Comparison of ENCODE assay signal across 8 cellular contexts in the genomic region with DNA sequence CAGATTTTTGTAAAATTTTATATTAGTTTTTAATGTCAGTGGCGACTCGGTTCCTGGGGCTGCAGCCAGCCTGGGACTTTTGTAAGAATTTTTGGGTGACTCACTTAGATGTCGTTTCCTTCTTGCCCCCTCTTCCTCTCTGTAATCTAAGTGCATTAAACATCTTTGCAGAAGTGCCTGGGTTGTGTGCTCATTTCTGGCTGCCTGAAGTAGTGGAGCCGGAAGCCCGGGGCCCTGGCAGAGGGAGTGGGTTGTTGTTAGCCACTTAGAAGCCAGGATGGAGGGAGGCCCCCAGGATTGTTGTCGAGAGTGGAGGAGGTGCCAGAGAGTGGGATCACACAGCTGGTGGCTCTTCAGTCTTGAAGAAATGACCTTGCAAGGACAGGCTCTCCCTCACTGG. TPM values are rescaled to one million over a fixed set of nuclear protein-coding genes. Genes with fewer than 3 reads are reported as not detected.
DNase-seq lines count a peak whose midpoint lies in the region; ATAC-seq lines count a peak whose summit lies in the region.

No MANE protein-coding gene starts in this region.

- peaks cover 4% of the 10 kb centered on the region for H3K36me3 Mint-ChIP-seq in activated T-helper 1 cell treated with anti-CD3 and anti-CD28 coated beads, Interleukin-12 subunit alpha, Interleukin-12 subunit beta, Interleukin-2, Interleukin-4 antibody, amounts not matched to agents 30 ng/mL and 10 ng/mL and 1 ng/mL, durations not matched to agents 14 hours and 24 hours and 36 hours (ENCODE audit: low read depth)
- H3K36me3 Mint-ChIP-seq in stimulated activated effector memory CD8-positive, alpha-beta T cell treated with anti-CD3 and anti-CD28 coated beads, Interleukin-12 subunit alpha, Interleukin-12 subunit beta, amount 100 ng/mL, for 72 hours = no peaks in the 10 kb centered on the region

- H3K9me3 Mint-ChIP-seq in activated T-helper 1 cell treated with anti-CD3 and anti-CD28 coated beads, Interleukin-12 subunit alpha, Interleukin-12 subunit beta, Interleukin-2, Interleukin-4 antibody, amounts not matched to agents 30 ng/mL and 10 ng/mL and 1 ng/mL, durations not matched to agents 14 hours and 24 hours and 36 hours = no peaks in the 10 kb centered on the region
- H3K9me3 Mint-ChIP-seq in stimulated activated effector memory CD8-positive, alpha-beta T cell treated with anti-CD3 and anti-CD28 coated beads, Interleukin-12 subunit alpha, Interleukin-12 subunit beta, amount 100 ng/mL, for 72 hours = no peaks in the 10 kb centered on the region

- no peak overlapping the region for H3K4me3 ChIP-seq in MG63

- H3K27me3 Mint-ChIP-seq in activated T-helper 1 cell treated with anti-CD3 and anti-CD28 coated beads, Interleukin-12 subunit alpha, Interleukin-12 subunit beta, Interleukin-2, Interleukin-4 antibody, amounts not matched to agents 30 ng/mL and 10 ng/mL and 1 ng/mL, durations not matched to agents 14 hours and 24 hours and 36 hours (ENCODE audit: insufficient read depth) = no peaks in the 10 kb centered on the region

- intact Hi-C loops in activated T-helper 1 cell treated with anti-CD3 and anti-CD28 coated beads, Interleukin-12 subunit alpha, Interleukin-12 subunit beta, Interleukin-2, Interleukin-4 antibody, amounts not matched to agents 30 ng/mL and 10 ng/mL and 1 ng/mL, durations not matched to agents 14 hours and 24 hours and 36 hours (cut with micrococcal nuclease) = no loop called here
- intact Hi-C loops in left cardiac atrium (cut with DNase I) = no loop called here

- no peaks in the 10 kb centered on the region for H3K9me3 ChIP-seq in MG63

- ATAC-seq in left cardiac atrium = peak; percentile 12 to 42
- peak; percentile 80 for ATAC-seq in stimulated activated effector memory CD8-positive, alpha-beta T cell treated with anti-CD3 and anti-CD28 coated beads, Interleukin-12 subunit alpha, Interleukin-12 subunit beta, amount 100 ng/mL, for 72 hours
- no peak for ATAC-seq in HG03280 (IDR thresholded peaks at IDR 0.05; ENCODE audit: unreplicated experiment)
- no peak for ATAC-seq in HG02885 (IDR thresholded peaks at IDR 0.05; ENCODE audit: poor library complexity, unreplicated experiment)

- peaks cover 44% of the 10 kb centered on the region for H3K4me1 Mint-ChIP-seq in activated T-helper 1 cell treated with anti-CD3 and anti-CD28 coated beads, Interleukin-12 subunit alpha, Interleukin-12 subunit beta, Interleukin-2, Interleukin-4 antibody, amounts not matched to agents 30 ng/mL and 10 ng/mL and 1 ng/mL, durations not matched to agents 14 hours and 24 hours and 36 hours (ENCODE audit: low read depth)
- peaks cover 43% of the 10 kb centered on the region for H3K4me1 Mint-ChIP-seq in stimulated activated effector memory CD8-positive, alpha-beta T cell treated with anti-CD3 and anti-CD28 coated beads, Interleukin-12 subunit alpha, Interleukin-12 subunit beta, amount 100 ng/mL, for 72 hours

- H3K4me3 Mint-ChIP-seq in activated T-helper 1 cell treated with anti-CD3 and anti-CD28 coated beads, Interleukin-12 subunit alpha, Interleukin-12 subunit beta, Interleukin-2, Interleukin-4 antibody, amounts not matched to agents 30 ng/mL and 10 ng/mL and 1 ng/mL, durations not matched to agents 14 hours and 24 hours and 36 hours = peak overlapping the region; percentile 20
- H3K4me3 Mint-ChIP-seq in stimulated activated effector memory CD8-positive, alpha-beta T cell treated with anti-CD3 and anti-CD28 coated beads, Interleukin-12 subunit alpha, Interleukin-12 subunit beta, amount 100 ng/mL, for 72 hours = peak overlapping the region; percentile 44

- H3K36me3 ChIP-seq in MG63 = peaks cover 9% of the 10 kb centered on the region

- peak overlapping the region; percentile 84 for H3K27ac Mint-ChIP-seq in activated T-helper 1 cell treated with anti-CD3 and anti-CD28 coated beads, Interleukin-12 subunit alpha, Interleukin-12 subunit beta, Interleukin-2, Interleukin-4 antibody, amounts not matched to agents 30 ng/mL and 10 ng/mL and 1 ng/mL, durations not matched to agents 14 hours and 24 hours and 36 hours
- peak overlapping the region; percentile 62 for H3K27ac Mint-ChIP-seq in stimulated activated effector memory CD8-positive, alpha-beta T cell treated with anti-CD3 and anti-CD28 coated beads, Interleukin-12 subunit alpha, Interleukin-12 subunit beta, amount 100 ng/mL, for 72 hours

- no peaks in the 10 kb centered on the region for H3K27me3 ChIP-seq in MG63

- DNase-seq in MG63 = peak; percentile 57
- DNase-seq in activated T-helper 1 cell treated with anti-CD3 and anti-CD28 coated beads, Interleukin-12 subunit alpha, Interleukin-12 subunit beta, Interleukin-2, Interleukin-4 antibody, amounts not matched to agents 30 ng/mL and 10 ng/mL and 1 ng/mL, durations not matched to agents 14 hours and 24 hours and 36 hours (ENCODE audit: low spot score) = peak; percentile 14
- peak; percentile 75 for DNase-seq in left cardiac atrium
- DNase-seq in stimulated activated effector memory CD8-positive, alpha-beta T cell treated with anti-CD3 and anti-CD28 coated beads, Interleukin-12 subunit alpha, Interleukin-12 subunit beta, amount 100 ng/mL, for 72 hours (ENCODE audit: low spot score in 2 of 2) = no peak
- no peak for DNase-seq in D341Med (ENCODE audit: low spot score)
- no peak for DNase-seq in RPMI8226

RNA-seq across cellular contexts. Expression of a gene that starts 11.0 kb away (rescaled TPM):
- total RNA-seq in MG63 (2014; rRNA removed; shearing (Covaris generic); ENCODE audit: low replicate concordance) = 27.8 and 40.9 TPM in 2 replicates
- 108 and 111 TPM in 2 replicates for total RNA-seq in activated T-helper 1 cell treated with anti-CD3 and anti-CD28 coated beads, Interleukin-12 subunit alpha, Interleukin-12 subunit beta, Interleukin-2, Interleukin-4 antibody, amounts not matched to agents 30 ng/mL and 10 ng/mL and 1 ng/mL, durations not matched to agents 14 hours and 24 hours and 36 hours
- 100 to 1,000 TPM; 104 to 108 TPM for total RNA-seq in left cardiac atrium

Comparison
In these comparisons a context has a peak if more than half of its experiments do, and no peak if none do; other contexts are left out.
1. DNase-seq: peak in MG63 (single experiment), activated T-helper 1 cell treated with anti-CD3 and anti-CD28 coated beads, Interleukin-12 subunit alpha, Interleukin-12 subunit beta, Interleukin-2, Interleukin-4 antibody, amounts not matched to agents 30 ng/mL and 10 ng/mL and 1 ng/mL, durations not matched to agents 14 hours and 24 hours and 36 hours (single experiment) and left cardiac atrium (single experiment); none in stimulated activated effector memory CD8-positive, alpha-beta T cell treated with anti-CD3 and anti-CD28 coated beads, Interleukin-12 subunit alpha, Interleukin-12 subunit beta, amount 100 ng/mL, for 72 hours (0 of 2), D341Med (single experiment) and RPMI8226 (single experiment).
2. ATAC-seq: peak in left cardiac atrium (2 of 2) and stimulated activated effector memory CD8-positive, alpha-beta T cell treated with anti-CD3 and anti-CD28 coated beads, Interleukin-12 subunit alpha, Interleukin-12 subunit beta, amount 100 ng/mL, for 72 hours (single experiment); none in HG03280 (single experiment) and HG02885 (single experiment).